In genomic region chr4:54118850-54119589, GRCh38 we compare ENCODE assay signal across 24 cellular contexts. TPM values are rescaled to one million over a fixed set of nuclear protein-coding genes. Genes with fewer than 3 reads are reported as not detected.
A peak's percentile ranks its signal among the peaks of the same experiment; 100 is the strongest.
DNase-seq lines count a peak whose midpoint lies in the region; FAIRE-seq and TF ChIP-seq lines count a peak whose summit lies in the region.
"Had no signal": no experiment of that assay in that cellular context is flagged by ENCODE, and none has a peak within 500 bp of the region (broad histone marks: within the 10 kb centered on the region; RNA-seq: fewer than 3 reads in every experiment).

No MANE protein-coding gene starts in this region.

- H3K36me3 ChIP-seq in astrocyte (ENCODE audit: insufficient read depth, low read length) = no peaks in the 10 kb centered on the region
- H3K36me3 ChIP-seq: SJCRH30 had no signal

- H4K20me1 ChIP-seq in astrocyte (ENCODE audit: insufficient read depth, low read length) = no peaks in the 10 kb centered on the region

- H3K4me1 Mint-ChIP-seq in astrocyte (ENCODE audit: low read depth, unreplicated experiment) (peaks cover 16% of the 10 kb centered on the region), progenitor cell of endocrine pancreas (ENCODE audit: low read depth) (peaks cover 1% of the 10 kb centered on the region)
- H3K4me1 Mint-ChIP-seq: CD8-positive, alpha-beta memory T cell; IgD-negative memory B cell had no signal

- TF ChIP-seq CTCF in AG04449 (IDR thresholded peaks at IDR 0.05; ENCODE audit: insufficient read depth, low read length, missing control alignments) (no peak), astrocyte (IDR thresholded peaks at IDR 0.05; ENCODE audit: insufficient read depth, low read depth, low read length) (no peak), fibroblast of villous mesenchyme (IDR thresholded peaks at IDR 0.05; ENCODE audit: insufficient read depth, low read depth, low read length) (no peak), progenitor cell of endocrine pancreas (IDR thresholded peaks at IDR 0.05; ENCODE audit: unreplicated experiment) (no peak)

- H3K27ac ChIP-seq in astrocyte (ENCODE audit: low read depth, low read length) = peak overlapping the region; percentile 19
- H3K27ac ChIP-seq: SJCRH30 had no signal

- H3K9me3 ChIP-seq in astrocyte (ENCODE audit: insufficient read depth, low read depth, low read length) = no peaks in the 10 kb centered on the region
- H3K9me3 ChIP-seq: SJCRH30 had no signal

- H3K36me3 Mint-ChIP-seq in astrocyte (ENCODE audit: low read depth, unreplicated experiment) (no peaks in the 10 kb centered on the region), progenitor cell of endocrine pancreas (ENCODE audit: insufficient read depth) (no peaks in the 10 kb centered on the region)
- H3K36me3 Mint-ChIP-seq: CD8-positive, alpha-beta memory T cell had no signal

- peak overlapping the region; percentile 92 for H3K27ac Mint-ChIP-seq in astrocyte (ENCODE audit: unreplicated experiment)
- no peak overlapping the region for H3K27ac Mint-ChIP-seq in progenitor cell of endocrine pancreas
- H3K27ac Mint-ChIP-seq: CD8-positive, alpha-beta memory T cell; IgD-negative memory B cell had no signal

- no peaks in the 10 kb centered on the region for H3K4me1 ChIP-seq in astrocyte (ENCODE audit: insufficient read depth, low read length)
- H3K4me1 ChIP-seq: SJCRH30 had no signal

- peak overlapping the region; percentile 39 for H3K4me2 ChIP-seq in astrocyte (ENCODE audit: low read length)

- POLR2A ChIA-PET in AG04449 (lab: Yijun Ruan, JAX) = no interaction called here

- H3K4me3 Mint-ChIP-seq in astrocyte (ENCODE audit: unreplicated experiment) = no peak overlapping the region
- no peak overlapping the region for H3K4me3 Mint-ChIP-seq in progenitor cell of endocrine pancreas (ENCODE audit: low read depth)
- H3K4me3 Mint-ChIP-seq: CD8-positive, alpha-beta memory T cell; IgD-negative memory B cell had no signal

- DNase-seq in AG04449 (ENCODE audit: low read depth, low spot score) (peak; percentile 19), astrocyte (ENCODE audit: low read depth) (no peak), fibroblast of villous mesenchyme (ENCODE audit: low read depth) (peak; percentile 42), skeletal muscle cell (ENCODE audit: low read depth) (peak; percentile 54), OCI-M2 (lab: John Stamatoyannopoulos, UW; ENCODE audit: unreplicated experiment) (no peak), germinal center (ENCODE audit: low spot score) (no peak), progenitor cell of endocrine pancreas (ENCODE audit: low spot score, unreplicated experiment) (no peak)
- DNase-seq: 8988T; AML-193; C1 segment of cervical spinal cord; Calu3; CD8-positive, alpha-beta memory T cell; DMS153; GOT3; HCEC 1CT; NCI-H1105; NCI-H2081; NCI-H2171; NCI-H524 treated with DMSO at 0.1 percent for 48 hours; NCI-H82; SJCRH30 had no signal

- H3K4me3 ChIP-seq in AG04449 (ENCODE audit: low read depth, low read length) (no peak overlapping the region), astrocyte (ENCODE audit: insufficient read depth, low read depth, low read length) (no peak overlapping the region), fibroblast of villous mesenchyme (ENCODE audit: low read depth, low read length) (no peak overlapping the region), skeletal muscle cell (ENCODE audit: low read depth, low read length) (no peak overlapping the region)
- H3K4me3 ChIP-seq: SJCRH30 had no signal

- H3K9me3 Mint-ChIP-seq in astrocyte (ENCODE audit: unreplicated experiment) (no peaks in the 10 kb centered on the region), progenitor cell of endocrine pancreas (ENCODE audit: low read depth) (no peaks in the 10 kb centered on the region)

- H3K79me2 ChIP-seq in astrocyte (ENCODE audit: insufficient read depth, low read length) = no peaks in the 10 kb centered on the region

- no peak for FAIRE-seq in astrocyte (lab: Jason Lieb, UNC)
- FAIRE-seq: GM12891, RCC 7860 had no signal

- CTCF ChIA-PET in AG04449 (lab: Yijun Ruan, JAX) = interaction anchor here (0.9 to 1.8 kb wide), 4 partner anchors 9 to 99 kb away, joined by 3 to 5 read pairs (median 3); no protein-coding TSS in a partner anchor

- no peak overlapping the region for H2AFZ ChIP-seq in astrocyte (ENCODE audit: low read depth, low read length)

- no peaks in the 10 kb centered on the region for H3K27me3 ChIP-seq in astrocyte (ENCODE audit: insufficient read depth, low read length)
- H3K27me3 ChIP-seq: SJCRH30 had no signal

- no peaks in the 10 kb centered on the region for H3K27me3 Mint-ChIP-seq in astrocyte (ENCODE audit: low read depth, unreplicated experiment)
- H3K27me3 Mint-ChIP-seq in progenitor cell of endocrine pancreas = peaks cover 34% of the 10 kb centered on the region

- no peak overlapping the region for H3K9ac ChIP-seq in astrocyte (ENCODE audit: low read length)

RNA-seq across cellular contexts. Expression of gene GSX2, which starts 19.1 kb away (rescaled TPM):
- 1.1 and 1.7 TPM in 2 replicates for total RNA-seq in astrocyte
- under 0.01 TPM in 1 of 2 replicates, not detected in the other for total RNA-seq in fibroblast of villous mesenchyme
- total RNA-seq in progenitor cell of endocrine pancreas = not detected in 2 replicates
- total RNA-seq: Calu3; CD8-positive, alpha-beta memory T cell had no signal

RNA-seq across cellular contexts. Expression of gene CHIC2, which starts 54.6 kb away (rescaled TPM):
- total RNA-seq in astrocyte (38.2 and 40.6 TPM in 2 replicates), fibroblast of villous mesenchyme (59.3 and 74.3 TPM in 2 replicates), progenitor cell of endocrine pancreas (15.6 and 15.9 TPM in 2 replicates)

Comparison
In these comparisons a context has a peak if more than half of its experiments do, and no peak if none do; other contexts are left out.
1. DNase-seq: peak in AG04449 (single experiment), fibroblast of villous mesenchyme (single experiment) and skeletal muscle cell (single experiment); none in astrocyte (single experiment), OCI-M2 (single experiment), germinal center (single experiment) and progenitor cell of endocrine pancreas (single experiment).